ENCODE assay signal across 10 cellular contexts in genomic region chr7:24826662-24827020, GRCh38.
DNase-seq lines count a peak whose midpoint lies in the region; ATAC-seq, FAIRE-seq and TF ChIP-seq lines count a peak whose summit lies in the region.
"Had no signal": no experiment of that assay in that cellular context is flagged by ENCODE, and none has a peak within 500 bp of the region (broad histone marks: within the 10 kb centered on the region; RNA-seq: fewer than 3 reads in every experiment).

No MANE protein-coding gene starts in this region.

- no peak for TF ChIP-seq EP300 in A549 (IDR thresholded peaks at IDR 0.05)

- H3K4me1 ChIP-seq in A549 (peaks cover 53% of the 10 kb centered on the region), mesodermal cell (ENCODE audit: control insufficient read depth, insufficient read depth, low read length, poor library complexity, severe bottlenecking) (peaks cover 40% of the 10 kb centered on the region)

- peak overlapping the region; percentile 91 for H3K27ac Mint-ChIP-seq in HFFc6
- peak overlapping the region; percentile 90 for H3K27ac Mint-ChIP-seq in activated naive CD8-positive, alpha-beta T cell treated with anti-CD3 and anti-CD28 coated beads, Interleukin-2, amount 10 ng/mL, durations not matched to agents 7 days and 5 days

- peak overlapping the region; percentile 77 to 85 for H3K27ac ChIP-seq in A549
- peak overlapping the region; percentile 60 for H3K27ac ChIP-seq in mesodermal cell (ENCODE audit: low read depth, low read length, severe bottlenecking)

- peak overlapping the region; percentile 76 for H3K4me2 ChIP-seq in A549

- TF ChIP-seq CTCF in A549 (IDR thresholded peaks at IDR 0.05) (no peak), HFFc6 (IDR thresholded peaks at IDR 0.05) (no peak)

- no peaks in the 10 kb centered on the region for H3K9me3 Mint-ChIP-seq in HFFc6
- H3K9me3 Mint-ChIP-seq in activated naive CD8-positive, alpha-beta T cell treated with anti-CD3 and anti-CD28 coated beads, Interleukin-2, amount 10 ng/mL, durations not matched to agents 7 days and 5 days, result no peaks in the 10 kb centered on the region

- H3K36me3 Mint-ChIP-seq in HFFc6 (ENCODE audit: low read depth), result peaks cover 56% of the 10 kb centered on the region
- H3K36me3 Mint-ChIP-seq in activated naive CD8-positive, alpha-beta T cell treated with anti-CD3 and anti-CD28 coated beads, Interleukin-2, amount 10 ng/mL, durations not matched to agents 7 days and 5 days, result peaks cover 54% of the 10 kb centered on the region

- no peak for DNase-seq in A549 (ENCODE audit: low read depth in 1 of 2, low spot score in 1 of 2)
- DNase-seq in HFFc6, result no peak
- no peak for DNase-seq in activated naive CD8-positive, alpha-beta T cell treated with anti-CD3 and anti-CD28 coated beads, Interleukin-2, amount 10 ng/mL, durations not matched to agents 7 days and 5 days
- no peak for DNase-seq in anterior cingulate cortex (lab: John Stamatoyannopoulos, UW)
- DNase-seq in AML-193 (lab: John Stamatoyannopoulos, UW), result no peak
- DNase-seq in cardiac septum (ENCODE audit: low spot score), result no peak
- DNase-seq: substantia nigra had no signal

- peaks cover 36% of the 10 kb centered on the region for H3K36me3 ChIP-seq in mesodermal cell (ENCODE audit: control insufficient read depth, insufficient read depth, low read length)

- ATAC-seq in A549, result no peak
- ATAC-seq in activated naive CD8-positive, alpha-beta T cell treated with anti-CD3 and anti-CD28 coated beads, Interleukin-2, amount 10 ng/mL, durations not matched to agents 7 days and 5 days (ENCODE audit: low read depth), result peak; percentile 73
- no peak for ATAC-seq in HG02938 (IDR thresholded peaks at IDR 0.05; ENCODE audit: unreplicated experiment)

- 79% methylated on average over 7 of the region's 7 CpGs for WGBS in A549 (ENCODE audit: missing lambda C conversion rate)
- WGBS in mesodermal cell (ENCODE audit: insufficient coverage in 2 of 2), 2 experiments, result 83 to 100% methylated on average over 1 of the region's 7 CpGs

- peaks cover 91% of the 10 kb centered on the region for H3K4me1 Mint-ChIP-seq in HFFc6 (ENCODE audit: low read depth)
- H3K4me1 Mint-ChIP-seq in activated naive CD8-positive, alpha-beta T cell treated with anti-CD3 and anti-CD28 coated beads, Interleukin-2, amount 10 ng/mL, durations not matched to agents 7 days and 5 days, result peaks cover 69% of the 10 kb centered on the region

- no peak for TF ChIP-seq RAD21 in A549 (conservative IDR thresholded peaks at IDR 0.05 in 1 of 2, IDR thresholded peaks at IDR 0.05 in 1 of 2)

- no peak for FAIRE-seq in A549 (lab: Jason Lieb, UNC)
- FAIRE-seq: GM18507 had no signal

- CTCF ChIA-PET in A549 (lab: Yijun Ruan, JAX), result interaction anchor here (1.1 to 4.3 kb wide), 7 partner anchors 14 to 272 kb away, joined by 3 to 24 read pairs (median 4); partner anchors contain the start of gene OSBPL3

- peaks cover 1% of the 10 kb centered on the region for H3K27me3 Mint-ChIP-seq in HFFc6 (ENCODE audit: insufficient read depth)
- H3K27me3 Mint-ChIP-seq in activated naive CD8-positive, alpha-beta T cell treated with anti-CD3 and anti-CD28 coated beads, Interleukin-2, amount 10 ng/mL, durations not matched to agents 7 days and 5 days, result no peaks in the 10 kb centered on the region

- POLR2A ChIA-PET in A549 (lab: Yijun Ruan, JAX), result interaction anchor here (0.9 to 1.1 kb wide), 2 partner anchors 153 to 299 kb away, joined by 3 read pairs; partner anchors contain the start of genes CYCS and OSBPL3
- POLR2A ChIA-PET in activated naive CD8-positive, alpha-beta T cell treated with anti-CD3 and anti-CD28 coated beads, Interleukin-2, amount 10 ng/mL, durations not matched to agents 7 days and 5 days (lab: Charles Lee), result interaction anchor here (0.5 to 2.5 kb wide), 8 partner anchors 9 to 299 kb away, joined by 3 to 17 read pairs (median 4); partner anchors contain the start of genes CYCS and OSBPL3

- H3K9me3 ChIP-seq in A549 (no peaks in the 10 kb centered on the region), mesodermal cell (ENCODE audit: control insufficient read depth, low read length) (no peaks in the 10 kb centered on the region)

- no peak for TF ChIP-seq POLR2A in A549 (IDR thresholded peaks at IDR 0.05; ENCODE audit: low read length)

- intact Hi-C loops in cardiac septum (cut with DNase I), result no loop called here

- H3K4me3 Mint-ChIP-seq in HFFc6, result peak overlapping the region; percentile 78
- H3K4me3 Mint-ChIP-seq in activated naive CD8-positive, alpha-beta T cell treated with anti-CD3 and anti-CD28 coated beads, Interleukin-2, amount 10 ng/mL, durations not matched to agents 7 days and 5 days, result peak overlapping the region; percentile 70

- H3K4me3 ChIP-seq in A549, result no peak overlapping the region
- H3K4me3 ChIP-seq in mesodermal cell (ENCODE audit: extremely low read depth, insufficient read depth, low read length, poor library complexity, severe bottlenecking), result no peak overlapping the region

TF ChIP-seq in A549, 52 proteins besides CTCF, POLR2A, EP300 and RAD21:
- no peak for TF ChIP-seq ZC3H11A (IDR thresholded peaks at IDR 0.05)
- TF ChIP-seq HEYL (CRISPR knock-in tag; IDR thresholded peaks at IDR 0.05), result no peak
- no peak for TF ChIP-seq RNF2 (IDR thresholded peaks at IDR 0.05; ENCODE audit: borderline replicate concordance, low read depth)
- no peak for TF ChIP-seq USF2 (IDR thresholded peaks at IDR 0.05)
